Comparison of ENCODE assay signal across 17 cellular contexts in genomic region chr3:53097887-53098286, GRCh38.
"Had no signal": no experiment of that assay in that cellular context is flagged by ENCODE, and none has a peak within 500 bp of the region (broad histone marks: within the 10 kb centered on the region; RNA-seq: fewer than 3 reads in every experiment).

No MANE protein-coding gene starts in this region.

- H3K27ac Mint-ChIP-seq: progenitor cell of endocrine pancreas had no signal

- DNase-seq: activated CD4-positive, alpha-beta T cell treated with anti-CD3 and anti-CD28 coated beads for 48 hours; activated gamma-delta T cell; activated T-cell treated with anti-CD3 and anti-CD28 coated beads for 4 hours; effector CD4-positive, alpha-beta T cell; heart left ventricle; left lung; midbrain; SHP77; stimulated activated CD4-positive, alpha-beta T cell treated with anti-CD3 and anti-CD28 coated beads, Interleukin-12 subunit alpha, Interleukin-12 subunit beta, amount 100 ng/mL, for 4 hours; stimulated activated CD4-positive, alpha-beta T cell treated with anti-CD3 and anti-CD28 coated beads, Interleukin-2, amount 100 ng/mL, for 24 hours; stimulated activated naive CD8-positive, alpha-beta T cell treated with anti-CD3 and anti-CD28 coated beads, Interleukin-15, Interleukin-2, amounts not matched to agents 100 U/mL and 50 U/mL, for 24 hours; substantia nigra had no signal

- ATAC-seq: gastroesophageal sphincter; heart left ventricle; left lung; SK-N-SH treated with all-trans-retinoic acid at 6 μM for 48 hours; stimulated activated naive CD8-positive, alpha-beta T cell treated with anti-CD3 and anti-CD28 coated beads, Interleukin-15, Interleukin-2, amounts not matched to agents 100 U/mL and 50 U/mL, for 24 hours had no signal

- H3K9me3 Mint-ChIP-seq: neural crest cell, T-cell had no signal

- H3K27me3 Mint-ChIP-seq: progenitor cell of endocrine pancreas, T-cell had no signal

- H3K4me3 Mint-ChIP-seq: neural crest cell had no signal
